ENCODE assay signal across 9 cellular contexts in the genomic region with DNA sequence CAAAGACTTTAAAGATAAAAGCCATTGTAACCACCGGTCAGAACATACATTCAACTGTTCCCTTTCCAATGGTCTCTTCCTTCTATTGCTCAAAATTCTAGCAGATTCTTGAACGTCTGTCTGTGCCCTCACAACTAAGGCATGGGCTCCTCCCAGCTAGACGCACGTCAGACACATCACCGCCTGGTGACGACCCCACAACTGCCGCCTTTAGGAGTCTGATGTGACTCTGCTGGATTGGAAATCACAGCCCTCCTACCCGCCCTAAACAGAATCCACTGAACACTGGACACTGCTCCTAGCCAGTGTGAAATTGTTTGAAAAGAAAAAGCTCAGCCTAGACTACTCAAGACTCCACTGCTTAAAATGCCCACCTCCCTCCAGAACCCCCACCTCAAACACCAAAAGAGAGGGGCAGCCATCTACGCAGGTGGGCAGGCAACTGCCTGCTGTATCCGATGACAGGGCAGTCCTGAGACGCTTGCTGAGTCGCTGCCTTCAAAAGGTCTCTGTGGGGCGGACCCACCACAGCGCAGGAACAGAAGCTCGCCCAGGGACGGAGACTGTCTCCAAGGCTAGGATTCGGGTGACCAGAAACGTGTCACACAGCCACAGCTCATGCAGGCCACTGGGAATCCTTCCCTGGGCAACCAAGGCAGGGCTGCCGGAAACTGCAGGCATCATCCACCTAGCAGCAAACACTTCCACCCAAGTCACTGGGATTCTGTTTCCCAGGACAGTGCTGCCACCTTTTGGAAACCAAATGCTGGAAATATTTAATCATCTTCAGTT. TPM values are rescaled to one million over a fixed set of nuclear protein-coding genes. Genes with fewer than 3 reads are reported as not detected.
DNase-seq lines count a peak whose midpoint lies in the region; ATAC-seq and TF ChIP-seq lines count a peak whose summit lies in the region.
"Had no signal": no experiment of that assay in that cellular context is flagged by ENCODE, and none has a peak within 500 bp of the region (broad histone marks: within the 10 kb centered on the region; RNA-seq: fewer than 3 reads in every experiment).

No MANE protein-coding gene starts in this region.

- intact Hi-C loops in OCI-LY7 (cut with micrococcal nuclease; ENCODE audit: unreplicated experiment) = loop anchor here (5.0 kb wide), 1 partner anchor 320 kb away; no protein-coding TSS in a partner anchor

- H3K9me3 ChIP-seq in OCI-LY7 (ENCODE audit: low read length) (peaks cover 5% of the 10 kb centered on the region; the same call in 1 of the 2 replicates), parathyroid adenoma (ENCODE audit: control insufficient read depth, low read length) (no peaks in the 10 kb centered on the region)
- H3K9me3 ChIP-seq: SJCRH30 had no signal

- H3K27ac ChIP-seq in OCI-LY7 (ENCODE audit: low read depth, low read length, poor library complexity, severe bottlenecking) (no peak overlapping the region), parathyroid adenoma (no peak overlapping the region)
- H3K27ac ChIP-seq: SJCRH30 had no signal

- no peak overlapping the region for H3K4me3 ChIP-seq in OCI-LY7 (ENCODE audit: low read depth, low read length, poor library complexity, severe bottlenecking)
- no peak overlapping the region for H3K4me3 ChIP-seq in parathyroid adenoma (ENCODE audit: low read depth, low read length)
- H3K4me3 ChIP-seq: SJCRH30 had no signal

- BruUV-seq in OCI-LY7 (replicated peaks; lab: Mats Ljungman, UMichigan) = no TSS peak

- H3K79me2 ChIP-seq in OCI-LY7 (ENCODE audit: insufficient read depth, low read depth, low read length) = no peaks in the 10 kb centered on the region
- no peaks in the 10 kb centered on the region for H3K79me2 ChIP-seq in parathyroid adenoma

- POLR2A ChIA-PET in OCI-LY7 (lab: Charles Lee) = interaction anchor here (0.5 kb wide), 1 partner anchor 403 kb away, joined by 3 read pairs; no protein-coding TSS in a partner anchor

- no peak for ATAC-seq in GM19328 (IDR thresholded peaks at IDR 0.05; ENCODE audit: unreplicated experiment)

- H3K9me2 ChIP-seq in OCI-LY7 (ENCODE audit: insufficient read depth, low read length) = no peaks in the 10 kb centered on the region

- peaks cover 51% of the 10 kb centered on the region for H3K4me1 ChIP-seq in OCI-LY7 (ENCODE audit: insufficient read depth, low read length, poor library complexity, severe bottlenecking)
- H3K4me1 ChIP-seq in parathyroid adenoma = peaks cover 4% of the 10 kb centered on the region
- H3K4me1 ChIP-seq: SJCRH30 had no signal

- DNase-seq in DMS 273 (lab: John Stamatoyannopoulos, UW; ENCODE audit: unreplicated experiment) = peak; percentile 46
- no peak for DNase-seq in DMS 273 treated with DMSO at 0.1 percent for 48 hours (lab: John Stamatoyannopoulos, UW)
- peak; percentile 24 for DNase-seq in OCI-LY7 (ENCODE audit: low spot score)
- DNase-seq in fibroblast of peridontal ligament (ENCODE audit: extremely low read depth) = peak; percentile 45
- no peak for DNase-seq in kidney glomerular epithelial cell (lab: John Stamatoyannopoulos, UW)
- no peak for DNase-seq in NOMO-1 treated with DMSO at 0.1 percent for 48 hours (lab: John Stamatoyannopoulos, UW; ENCODE audit: unreplicated experiment)

- CTCF ChIA-PET in OCI-LY7 (lab: Charles Lee; ENCODE audit: unreplicated experiment) = interaction anchor here (0.7 kb wide), 1 partner anchor 98 kb away, joined by 3 read pairs; no protein-coding TSS in a partner anchor

- H3K4me2 ChIP-seq in OCI-LY7 (ENCODE audit: low read length) (peak overlapping the region; percentile 22; the same call in 1 of the 2 replicates), parathyroid adenoma (ENCODE audit: low read length) (no peak overlapping the region)

- H3K36me3 ChIP-seq in OCI-LY7 (ENCODE audit: insufficient read depth, low read length) (no peaks in the 10 kb centered on the region), parathyroid adenoma (ENCODE audit: control insufficient read depth, insufficient read depth, low read length) (no peaks in the 10 kb centered on the region)

- peak; percentile 62 for TF ChIP-seq CTCF in OCI-LY7 (conservative IDR thresholded peaks at IDR 0.05; ENCODE audit: low read length)
- peak; percentile 48 for TF ChIP-seq CTCF in parathyroid adenoma (IDR thresholded peaks at IDR 0.05)

- H2AFZ ChIP-seq in OCI-LY7 (ENCODE audit: low read length) (no peak overlapping the region), parathyroid adenoma (peak overlapping the region; percentile 78)

- no peaks in the 10 kb centered on the region for H3K27me3 ChIP-seq in parathyroid adenoma (ENCODE audit: control insufficient read depth, insufficient read depth, low read length)
- H3K27me3 ChIP-seq: SJCRH30 had no signal

- no peaks in the 10 kb centered on the region for H4K20me1 ChIP-seq in OCI-LY7 (ENCODE audit: insufficient read depth, low read length)

- H3K9ac ChIP-seq in parathyroid adenoma = no peak overlapping the region

RNA-seq across cellular contexts. Expression of gene GSDME, which starts 34.7 kb away (rescaled TPM):
- total RNA-seq in OCI-LY7 (2014; rRNA removed; shearing (Covaris generic)) = 41.7 and 49.9 TPM in 2 replicates
- 33.0 and 47.0 TPM in 2 replicates for total RNA-seq in OCI-LY7 (2022)

Comparison
In these comparisons a context has a peak if more than half of its experiments do, and no peak if none do; other contexts are left out.
1. DNase-seq: peak in DMS 273 (single experiment), OCI-LY7 (single experiment) and fibroblast of peridontal ligament (single experiment); none in DMS 273 treated with DMSO at 0.1 percent for 48 hours (single experiment), kidney glomerular epithelial cell (single experiment) and NOMO-1 treated with DMSO at 0.1 percent for 48 hours (single experiment).